Comparison of ENCODE assay signal across 16 cellular contexts in the genomic region with DNA sequence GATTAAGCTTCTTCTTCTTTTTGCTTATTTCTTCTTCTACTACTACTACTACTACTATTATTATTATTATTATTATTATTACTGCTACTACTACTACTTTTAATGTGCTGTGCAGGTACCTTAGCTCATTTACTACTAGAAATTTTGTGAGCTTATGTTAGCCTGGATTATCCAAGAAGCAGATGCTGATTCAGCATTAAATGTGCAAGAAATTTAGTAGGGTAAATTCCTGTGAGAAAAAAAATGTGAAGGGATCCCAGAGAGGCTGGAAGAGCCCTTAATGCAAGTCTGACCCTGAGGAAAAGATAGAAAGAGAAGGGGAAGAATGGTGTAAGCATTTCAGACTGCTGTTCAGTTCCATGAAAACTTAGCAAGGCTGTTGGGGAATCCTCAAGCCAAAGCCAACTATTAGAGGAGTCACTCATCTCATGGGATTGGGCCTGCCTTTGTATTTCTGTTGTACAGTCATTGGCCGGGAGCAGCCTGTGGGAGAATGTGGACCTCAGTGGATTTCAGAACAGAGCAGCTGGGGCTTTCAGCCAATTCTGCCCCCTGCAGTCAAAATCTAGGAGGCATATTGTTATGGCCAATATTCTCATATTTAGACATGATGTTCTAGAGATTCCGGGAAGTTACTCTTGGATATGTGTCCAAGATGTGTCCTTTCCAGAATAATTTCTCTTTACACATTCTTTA. TPM values are rescaled to one million over a fixed set of nuclear protein-coding genes. Genes with fewer than 3 reads are reported as not detected.
DNase-seq lines count a peak whose midpoint lies in the region; ATAC-seq and TF ChIP-seq lines count a peak whose summit lies in the region.
"Had no signal": no experiment of that assay in that cellular context is flagged by ENCODE, and none has a peak within 500 bp of the region (broad histone marks: within the 10 kb centered on the region; RNA-seq: fewer than 3 reads in every experiment).

No MANE protein-coding gene starts in this region.

- H3K27ac ChIP-seq in right atrium auricular region (no peak overlapping the region), thoracic aorta (no peak overlapping the region), spleen (no peak overlapping the region)

- intact Hi-C loops in spleen (cut with DNase I; ENCODE audit: low total_unique reads): no loop called here

- peak; percentile 7 for TF ChIP-seq CTCF in NB4 (IDR thresholded peaks at IDR 0.05; ENCODE audit: low read depth, low read length)
- TF ChIP-seq CTCF in choroid plexus epithelial cell (conservative IDR thresholded peaks at IDR 0.05; ENCODE audit: low read depth, low read length): peak; percentile 26
- TF ChIP-seq CTCF in right atrium auricular region (IDR thresholded peaks at IDR 0.05): no peak
- TF ChIP-seq CTCF in thoracic aorta (IDR thresholded peaks at IDR 0.05): no peak
- TF ChIP-seq CTCF in spleen (IDR thresholded peaks at IDR 0.05 in 8 of 11, conservative IDR thresholded peaks at IDR 0.05 in 3 of 11): no peak

- H3K27me3 ChIP-seq in right atrium auricular region (no peaks in the 10 kb centered on the region), thoracic aorta (replicated peaks; ENCODE audit: insufficient read depth) (no peaks in the 10 kb centered on the region), spleen (replicated peaks in 1 of 7) (no peaks in the 10 kb centered on the region)

- H3K4me3 ChIP-seq in NB4 (ENCODE audit: low read depth, low read length) (no peak overlapping the region), choroid plexus epithelial cell (ENCODE audit: low read depth, low read length) (no peak overlapping the region), right atrium auricular region (no peak overlapping the region), thoracic aorta (no peak overlapping the region), spleen (no peak overlapping the region)

- H3K9me3 ChIP-seq in right atrium auricular region (no peaks in the 10 kb centered on the region), thoracic aorta (no peaks in the 10 kb centered on the region), spleen (no peaks in the 10 kb centered on the region)

- H3K4me1 ChIP-seq in right atrium auricular region (peaks cover 0 to 25% of the 10 kb centered on the region in 2 donors), thoracic aorta (ENCODE audit: control insufficient read depth in 1 of 2, low read depth in 2 of 2) (peaks cover 0 to 16% of the 10 kb centered on the region in 2 donors), spleen (peaks cover 0 to 18% (median 11%) of the 10 kb centered on the region in 6 donors)

- no peaks in the 10 kb centered on the region for H3K36me3 ChIP-seq in right atrium auricular region
- H3K36me3 ChIP-seq in thoracic aorta: no peaks in the 10 kb centered on the region
- no peaks in the 10 kb centered on the region for H3K36me3 ChIP-seq in spleen

- 93 to 98% (median 97%) methylated on average over 2 of the region's 2 CpGs for WGBS in spleen, 5 donors

- DNase-seq in NB4 (ENCODE audit: low read depth) (no peak), choroid plexus epithelial cell (ENCODE audit: low read depth) (no peak), right atrium auricular region (ENCODE audit: low spot score) (peak; percentile 81), thoracic aorta (ENCODE audit: low spot score) (peak; percentile 9), MV-4-11 (lab: John Stamatoyannopoulos, UW) (no peak), spleen (no peak)
- DNase-seq: activated CD4-positive, alpha-beta T cell treated with anti-CD3 and anti-CD28 coated beads for 1 hour; CD8-positive, alpha-beta T cell; cortex of kidney; DMS79; Karpas-422; NCI-H1417; NCI-H774; stimulated activated CD4-positive, alpha-beta T cell treated with anti-CD3 and anti-CD28 coated beads, Interleukin-12 subunit alpha, Interleukin-12 subunit beta, amount 100 ng/mL, for 4 hours; T1000 had no signal

- TF ChIP-seq POLR2A in NB4 (IDR thresholded peaks at IDR 0.05; ENCODE audit: extremely low read depth, insufficient read length) (no peak), spleen (IDR thresholded peaks at IDR 0.05) (no peak)

- no peak for ATAC-seq in thoracic aorta (ENCODE audit: insufficient number of reproducible peaks, low FRiP score, low read depth)
- ATAC-seq in HG02938 (IDR thresholded peaks at IDR 0.05; ENCODE audit: unreplicated experiment): no peak
- ATAC-seq: CD8-positive, alpha-beta T cell had no signal

RNA-seq across cellular contexts. Expression of a gene that starts 37.2 kb away (rescaled TPM):
- total RNA-seq in right atrium auricular region (10 to 100 TPM; 79.3 to 87.5 TPM), thoracic aorta (10 to 100 TPM; 60.0 to 74.9 TPM), spleen (10 to 100 TPM; 63.1 to 97.7 (median 73.4) TPM)
- 10 to 100 TPM; 28.7 to 41.7 (median 29.2) TPM for polyA plus RNA-seq in spleen

RNA-seq across cellular contexts. Expression of a gene that starts 53.8 kb away (rescaled TPM):
- total RNA-seq in right atrium auricular region (10 to 100 TPM; 19.4 to 31.7 TPM), thoracic aorta (10 to 100 TPM; 46.7 to 65.2 TPM), spleen (10 to 100 TPM; 52.9 to 82.3 (median 65.4) TPM)
- 1 to 10 TPM; 8.2 to 9.4 (median 9.2) TPM for polyA plus RNA-seq in spleen

Comparison
In these comparisons a context has a peak if more than half of its experiments do, and no peak if none do; other contexts are left out.
1. DNase-seq: peak in right atrium auricular region (single experiment) and thoracic aorta (single experiment); none in NB4 (single experiment), choroid plexus epithelial cell (single experiment), MV-4-11 (single experiment) and spleen (single experiment).
2. CTCF ChIP-seq: peak in NB4 (single experiment) and choroid plexus epithelial cell (single experiment); none in right atrium auricular region (0 of 2), thoracic aorta (single experiment) and spleen (0 of 11).